Comparison of ENCODE assay signal across 1 cellular context in genomic region chr2:209367091-209367747, GRCh38.
TF ChIP-seq lines count a peak whose summit lies in the region.

No MANE protein-coding gene starts in this region.

TF ChIP-seq in HCT116, 20 proteins besides CTCF, POLR2A, EP300 and RAD21 (continued from another document):
- no peak for TF ChIP-seq JUND (IDR thresholded peaks at IDR 0.05)
- TF ChIP-seq SIN3A (IDR thresholded peaks at IDR 0.05; ENCODE audit: low read depth), result no peak
- TF ChIP-seq EZH2phosphoT487 (IDR thresholded peaks at IDR 0.05; ENCODE audit: borderline replicate concordance), result no peak
- no peak for TF ChIP-seq ZBTB33 (IDR thresholded peaks at IDR 0.05; ENCODE audit: extremely low read depth, insufficient replicate concordance, low read length)
- no peak for TF ChIP-seq MAX (IDR thresholded peaks at IDR 0.05)
